In genomic region chr11:85854557-85855340, GRCh38 we compare ENCODE assay signal across 9 cellular contexts. TPM values are rescaled to one million over a fixed set of nuclear protein-coding genes. Genes with fewer than 3 reads are reported as not detected.
DNase-seq lines count a peak whose midpoint lies in the region; ATAC-seq, FAIRE-seq and TF ChIP-seq lines count a peak whose summit lies in the region.
"Had no signal": no experiment of that assay in that cellular context is flagged by ENCODE, and none has a peak within 500 bp of the region (broad histone marks: within the 10 kb centered on the region; RNA-seq: fewer than 3 reads in every experiment).

No MANE protein-coding gene starts in this region.

- H3K4me1 ChIP-seq in keratinocyte (ENCODE audit: control insufficient read depth, extremely low read depth, insufficient read depth, low read length) = peaks cover 5% of the 10 kb centered on the region

- H4K20me1 ChIP-seq in keratinocyte (ENCODE audit: control insufficient read depth, extremely low read depth, insufficient read depth, low read length) = no peaks in the 10 kb centered on the region

- POLR2A ChIA-PET in activated B cell treated with CpG ODN at 0.5 μM for 24 hours (lab: Charles Lee) = interaction anchor here (0.6 to 1.7 kb wide), 10 partner anchors 190 to 448 kb away, joined by 3 to 9 read pairs (median 4); partner anchors contain the start of genes CREBZF, DLG2, EED and HIKESHI

- CTCF ChIA-PET in activated B cell treated with CpG ODN at 0.5 μM for 24 hours (lab: Charles Lee) = interaction anchor here (0.7 to 1.8 kb wide), 24 partner anchors 9 to 1100 kb away, joined by 3 to 13 read pairs (median 3); partner anchors contain the start of genes HIKESHI and TMEM126A

- H3K27ac Mint-ChIP-seq in activated B cell treated with CpG ODN at 0.5 μM for 24 hours = peak overlapping the region; percentile 79

- H3K36me3 ChIP-seq in keratinocyte (ENCODE audit: control insufficient read depth in 2 of 2, extremely low read depth in 1 of 2, insufficient read depth in 2 of 2, low read length in 2 of 2) = no peaks in the 10 kb centered on the region

- H3K36me3 Mint-ChIP-seq in activated B cell treated with CpG ODN at 0.5 μM for 24 hours (ENCODE audit: low read depth) = no peaks in the 10 kb centered on the region

- intact Hi-C loops in activated B cell treated with CpG ODN at 0.5 μM for 24 hours (cut with micrococcal nuclease) = loop anchor here (1.0 to 10.0 kb wide), 16 partner anchors 128 to 1440 kb away; partner anchors contain the start of genes EED, HIKESHI, TMEM126B and TMEM135

- peaks cover 3% of the 10 kb centered on the region for H3K9me1 ChIP-seq in keratinocyte (ENCODE audit: control insufficient read depth, extremely low read depth, insufficient read depth, low read length)

- TF ChIP-seq CTCF in AG09319 (IDR thresholded peaks at IDR 0.05; ENCODE audit: low read depth, low read length) (peak; percentile 55), activated B cell treated with CpG ODN at 0.5 μM for 24 hours (IDR thresholded peaks at IDR 0.05) (peak; percentile 65), keratinocyte (optimal IDR thresholded peaks at IDR 0.05 in 1 of 3, IDR thresholded peaks at IDR 0.05 in 1 of 3, conservative IDR thresholded peaks at IDR 0.05 in 1 of 3; ENCODE audit: extremely low read depth in 1 of 3, insufficient read depth in 2 of 3, low read length in 3 of 3) (peak in 2 of 3 experiments; percentile 85 to 87)

- dilution Hi-C loops in keratinocyte (cut with MboI; ENCODE audit: extremely low pct_ligation_motif_present, low sequenced_read_pairs) = no loop called here

- H3K4me3 Mint-ChIP-seq in activated B cell treated with CpG ODN at 0.5 μM for 24 hours = peak overlapping the region; percentile 90

- peak overlapping the region; percentile 70 for H3K9ac ChIP-seq in keratinocyte (ENCODE audit: control insufficient read depth, extremely low read depth, insufficient read depth, low read length)

- peak overlapping the region; percentile 33 to 68 (median 49) for H3K4me3 ChIP-seq in keratinocyte (ENCODE audit: control insufficient read depth in 2 of 3, extremely low read depth in 1 of 3, insufficient read depth in 2 of 3, low read depth in 1 of 3, low read length in 3 of 3)

- no peak for FAIRE-seq in keratinocyte (lab: Jason Lieb, UNC)

- peaks cover 3% of the 10 kb centered on the region for H3K27me3 Mint-ChIP-seq in activated B cell treated with CpG ODN at 0.5 μM for 24 hours

- H3K9me3 Mint-ChIP-seq in activated B cell treated with CpG ODN at 0.5 μM for 24 hours = peaks cover 2% of the 10 kb centered on the region

- H3K9me3 ChIP-seq in keratinocyte (ENCODE audit: control insufficient read depth, low read depth, low read length) = no peaks in the 10 kb centered on the region

- H3K4me1 Mint-ChIP-seq in activated B cell treated with CpG ODN at 0.5 μM for 24 hours = peaks cover 8% of the 10 kb centered on the region

- H3K4me2 ChIP-seq in keratinocyte (ENCODE audit: control insufficient read depth, extremely low read depth, insufficient read depth, low read depth, low read length) = peak overlapping the region; percentile 96

- H3K27me3 ChIP-seq in keratinocyte (ENCODE audit: control insufficient read depth, extremely low read depth, insufficient read depth, low read length) = no peaks in the 10 kb centered on the region

- peak; percentile 80 for DNase-seq in AG09319 (ENCODE audit: extremely low read depth, low read depth)
- DNase-seq in NCI-H2227 treated with DMSO at 0.1 percent for 48 hours (lab: John Stamatoyannopoulos, UW) = peak; percentile 80
- peak; percentile 88 for DNase-seq in activated B cell treated with CpG ODN at 0.5 μM for 24 hours
- peak; percentile 86 for DNase-seq in central memory CD4-positive, alpha-beta T cell
- DNase-seq in keratinocyte (ENCODE audit: low read depth, low spot score) = peak; percentile 36
- DNase-seq in stimulated activated CD4-positive, alpha-beta T cell treated with anti-CD3 and anti-CD28 coated beads, Interleukin-12 subunit alpha, Interleukin-12 subunit beta, amount 100 ng/mL, for 48 hours (ENCODE audit: low read depth in 2 of 3, low spot score in 1 of 3) = peak; percentile 85 to 92 (median 88)

- H3K27ac ChIP-seq in keratinocyte (ENCODE audit: control insufficient read depth, insufficient read depth, low read length) = peak overlapping the region; percentile 53

- peak overlapping the region; percentile 99 for H2AFZ ChIP-seq in keratinocyte (ENCODE audit: control insufficient read depth, low read length)

- H3K79me2 ChIP-seq in keratinocyte (ENCODE audit: control insufficient read depth, insufficient read depth, low read length) = no peaks in the 10 kb centered on the region

- ATAC-seq in GM19023 (IDR thresholded peaks at IDR 0.05; ENCODE audit: unreplicated experiment) (peak; percentile 99), HG03196 (IDR thresholded peaks at IDR 0.05; ENCODE audit: unreplicated experiment) (peak; percentile 100), activated B cell treated with CpG ODN at 0.5 μM for 24 hours (ENCODE audit: low read depth) (peak; percentile 91)

RNA-seq across cellular contexts. Expression of gene CCDC83, which starts 0.4 kb away (rescaled TPM):
- total RNA-seq in activated B cell treated with CpG ODN at 0.5 μM for 24 hours = not detected in 2 replicates
- not detected in 3 replicates for polyA plus RNA-seq in keratinocyte
- not detected for polyA plus RNA-seq in keratinocyte (2011; ENCODE audit: low read depth)
- polyA plus RNA-seq in keratinocyte (2011; cell fraction: cytosol; rRNA removed) = not detected in 2 replicates
- not detected in 2 replicates for polyA plus RNA-seq in keratinocyte (2011; cell fraction: nucleus; rRNA removed)
- polyA plus RNA-seq in keratinocyte (2012; ENCODE audit: low replicate concordance) = not detected in 2 replicates
- polyA minus RNA-seq in keratinocyte = not detected in 3 replicates
- polyA minus RNA-seq in keratinocyte (2011; cell fraction: cytosol; rRNA and poly(A)+ RNA removed) = not detected
- not detected in 2 replicates for polyA minus RNA-seq in keratinocyte (2011; cell fraction: nucleus; rRNA and poly(A)+ RNA removed)
- total RNA-seq: T-helper 2 cell treated with Interferon-gamma antibody and Interleukin-4, amounts not matched to agents 100 ng/mL and 5 ng/mL, for 36 hours had no signal

RNA-seq across cellular contexts. Expression of gene SYTL2, which starts 43.8 kb away (rescaled TPM):
- 0.56 and 1.1 TPM in 2 replicates for total RNA-seq in activated B cell treated with CpG ODN at 0.5 μM for 24 hours
- polyA plus RNA-seq in keratinocyte = 1.3 to 3.1 TPM (median 1.4 TPM) in 3 replicates
- polyA plus RNA-seq in keratinocyte (2011; ENCODE audit: low read depth) = 13.9 TPM
- polyA plus RNA-seq in keratinocyte (2011; cell fraction: cytosol; rRNA removed) = 0.68 and 1.8 TPM in 2 replicates
- polyA plus RNA-seq in keratinocyte (2011; cell fraction: nucleus; rRNA removed) = 6.2 and 11.0 TPM in 2 replicates
- 1.0 and 8.3 TPM in 2 replicates for polyA plus RNA-seq in keratinocyte (2012; ENCODE audit: low replicate concordance)
- 1.2 to 3.0 TPM (median 1.9 TPM) in 3 replicates for polyA minus RNA-seq in keratinocyte
- not detected for polyA minus RNA-seq in keratinocyte (2011; cell fraction: cytosol; rRNA and poly(A)+ RNA removed)
- 3.9 and 7.0 TPM in 2 replicates for polyA minus RNA-seq in keratinocyte (2011; cell fraction: nucleus; rRNA and poly(A)+ RNA removed)

Comparison
In these comparisons a context has a peak if more than half of its experiments do, and no peak if none do; other contexts are left out.
1. Peak in every context shown above with its lines: DNase-seq, ATAC-seq, H3K4me3 ChIP-seq and H3K27ac ChIP-seq.
2. DNase-seq: peak in every context shown above with its lines; median percentile 88 in activated B cell treated with CpG ODN at 0.5 μM for 24 hours; 88 in stimulated activated CD4-positive, alpha-beta T cell treated with anti-CD3 and anti-CD28 coated beads, Interleukin-12 subunit alpha, Interleukin-12 subunit beta, amount 100 ng/mL, for 48 hours; 86 in central memory CD4-positive, alpha-beta T cell; 80 in AG09319; 80 in NCI-H2227 treated with DMSO at 0.1 percent for 48 hours; 36 in keratinocyte.